Comparison of ENCODE assay signal across 2 cellular contexts in the genomic region with DNA sequence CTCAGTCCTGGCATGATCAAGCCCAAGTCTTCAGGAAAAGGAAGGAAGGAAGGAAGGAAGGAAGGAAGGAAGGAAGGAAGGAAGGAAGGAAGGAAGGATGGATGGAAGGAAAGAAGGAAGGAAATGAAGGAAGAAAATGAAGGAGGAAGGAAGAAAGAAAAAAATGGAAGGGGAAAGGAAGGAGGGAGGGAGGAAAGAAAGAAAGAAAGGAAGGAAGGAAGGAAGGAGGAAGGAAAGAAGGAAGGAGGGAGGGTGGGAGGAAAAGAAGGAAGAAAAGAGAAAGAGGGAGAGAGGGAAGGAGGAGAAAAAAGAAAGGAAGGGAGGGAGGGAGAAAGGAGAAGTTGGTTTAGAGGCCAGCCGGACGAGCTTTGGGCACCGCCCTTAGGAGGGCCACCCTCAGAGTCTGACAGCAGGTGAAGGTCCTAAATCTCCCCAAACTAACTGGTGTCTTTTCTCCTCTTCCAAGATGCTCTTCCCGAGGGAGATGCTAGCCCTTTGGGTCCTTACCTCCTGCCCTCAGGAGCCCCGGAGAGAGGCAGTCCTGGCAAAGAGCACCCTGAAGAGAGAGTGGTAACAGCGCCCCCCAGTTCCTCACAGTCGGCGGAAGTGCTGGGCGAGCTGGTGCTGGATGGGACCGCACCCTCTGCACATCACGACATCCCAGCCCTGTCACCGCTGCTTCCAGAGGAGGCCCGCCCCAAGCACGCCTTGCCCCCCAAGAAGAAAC.
TF ChIP-seq lines count a peak whose summit lies in the region.

No MANE protein-coding gene starts in this region.

TF ChIP-seq in HEK293, 187 proteins besides CTCF, POLR2A, EP300 and RAD21:
- TF ChIP-seq ZNF404 (tag by site-specific recombination; IDR thresholded peaks at IDR 0.05) (no peak), ZNF366 (tag by site-specific recombination; conservative IDR thresholded peaks at IDR 0.05) (peak; percentile 96)

TF ChIP-seq in H1, 55 proteins besides CTCF, POLR2A, EP300 and RAD21:
- no peak for TF ChIP-seq SIRT6 (IDR thresholded peaks at IDR 0.05; ENCODE audit: low read length)
- no peak for TF ChIP-seq BCL11A (IDR thresholded peaks at IDR 0.05; ENCODE audit: low read depth in 2 of 2, low read length in 2 of 2)
- no peak for TF ChIP-seq POU5F1 (IDR thresholded peaks at IDR 0.05; ENCODE audit: low read depth, low read length)
- no peak for TF ChIP-seq SRF (IDR thresholded peaks at IDR 0.05; ENCODE audit: low read depth, low read length)
- no peak for TF ChIP-seq HDAC2 (IDR thresholded peaks at IDR 0.05; ENCODE audit: borderline replicate concordance in 1 of 2, low read depth in 2 of 2, low read length in 2 of 2)
- TF ChIP-seq SUZ12 (IDR thresholded peaks at IDR 0.05; ENCODE audit: low read length), result no peak
